ENCODE assay signal across 28 cellular contexts in the genomic region with DNA sequence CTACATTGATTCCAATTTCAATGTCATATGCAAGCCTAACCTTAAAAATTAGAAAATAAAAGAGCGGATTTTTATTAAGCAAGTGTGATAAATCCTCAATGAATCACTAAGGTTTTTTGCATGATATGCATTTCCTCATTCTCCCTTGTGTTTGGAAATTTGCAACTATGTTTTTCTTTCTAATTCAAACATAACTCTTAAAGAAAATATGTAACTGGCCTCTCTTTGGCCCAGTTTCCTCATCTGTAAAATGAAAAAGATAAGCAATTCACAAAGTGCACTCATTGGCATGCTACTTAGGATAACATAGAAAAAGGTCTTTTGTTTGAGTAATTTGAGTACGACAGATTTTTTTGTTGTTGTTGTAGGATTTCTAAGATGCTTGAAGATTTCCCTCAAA.
"Had no signal": no experiment of that assay in that cellular context is flagged by ENCODE, and none has a peak within 500 bp of the region (broad histone marks: within the 10 kb centered on the region; RNA-seq: fewer than 3 reads in every experiment).

No MANE protein-coding gene starts in this region.

- H3K36me3 ChIP-seq: cardiac muscle cell, gastroesophageal sphincter, pancreas, right atrium auricular region, tibial artery had no signal

- H3K27ac ChIP-seq: cardiac muscle cell, gastroesophageal sphincter, pancreas, psoas muscle, right atrium auricular region, skin epidermis, tibial artery had no signal

- H3K27me3 ChIP-seq: cardiac muscle cell, gastroesophageal sphincter, pancreas, right atrium auricular region, tibial artery had no signal

- H3K4me3 ChIP-seq: cardiac muscle cell, gastroesophageal sphincter, pancreas, psoas muscle, right atrium auricular region, skin epidermis, tibial artery had no signal

- H3K4me1 ChIP-seq: pancreas, psoas muscle, right atrium auricular region had no signal

- FAIRE-seq: islet of Langerhans, pancreas had no signal

- DNase-seq: activated B cell treated with CpG ODN at 0.5 μM for 24 hours; activated CD4-positive, alpha-beta T cell treated with anti-CD3 and anti-CD28 coated beads for 36 hours; activated CD4-positive, alpha-beta T cell treated with anti-CD3 and anti-CD28 coated beads, Interleukin-2, amount 50 U/mL, for 4 hours; activated CD8-positive, alpha-beta memory T cell treated with anti-CD3 and anti-CD28 coated beads for 24 hours; activated CD8-positive, alpha-beta memory T cell treated with anti-CD3 and anti-CD28 coated beads, Interleukin-2, amount 50 U/mL, for 4 hours; activated naive CD4-positive, alpha-beta T cell treated with anti-CD3 and anti-CD28 coated beads for 36 hours; activated naive CD8-positive, alpha-beta T cell treated with anti-CD3 and anti-CD28 coated beads, Interleukin-2, amount 10 ng/mL, durations not matched to agents 7 days and 5 days; activated T-cell treated with anti-CD3 and anti-CD28 coated beads, Interleukin-2, amount 50 U/mL, for 24 hours; anterior cingulate cortex; effector memory CD4-positive, alpha-beta T cell; head of caudate nucleus; hypothalamus; left cardiac atrium; pancreas; psoas muscle; stimulated activated CD4-positive, alpha-beta T cell treated with anti-CD3 and anti-CD28 coated beads, Interleukin-1b, Interleukin-23, amount 100 ng/mL, for 48 hours; stimulated activated naive CD8-positive, alpha-beta T cell treated with anti-CD3 and anti-CD28 coated beads, Interleukin-15, amount 100 ng/mL, for 72 hours; SW 1271; T-helper 17 cell; tibial artery had no signal

- ATAC-seq: activated CD4-positive, alpha-beta T cell treated with anti-CD3 and anti-CD28 coated beads for 36 hours; activated T-helper 17 cell treated with anti-CD3 and anti-CD28 coated beads, Interleukin-2, amount 50 U/mL, for 72 hours; gastroesophageal sphincter; left cardiac atrium; natural killer cell treated with Interleukin-12 subunit alpha and Interleukin-12 subunit beta and Interleukin-15 and Interleukin-18, amount 100 ng/mL, for 72 hours; pancreas; psoas muscle; stimulated activated effector memory CD8-positive, alpha-beta T cell treated with anti-CD3 and anti-CD28 coated beads, Interleukin-12 subunit alpha, Interleukin-12 subunit beta, amount 100 ng/mL, for 72 hours; stimulated activated naive CD8-positive, alpha-beta T cell treated with anti-CD3 and anti-CD28 coated beads, Interleukin-15, amount 100 ng/mL, for 72 hours; T-helper 17 cell had no signal

- H3K9me3 ChIP-seq: pancreas, psoas muscle had no signal
